Comparison of ENCODE assay signal across 8 cellular contexts in genomic region chr19:38224014-38224862, GRCh38. TPM values are rescaled to one million over a fixed set of nuclear protein-coding genes. Genes with fewer than 3 reads are reported as not detected.
DNase-seq lines count a peak whose midpoint lies in the region; ATAC-seq lines count a peak whose summit lies in the region.

Gene DPF1, minus strand, starts transcription at chr19:38224222. Its CDS starts 80 bp downstream, at chr19:38224142.

- H3K36me3 Mint-ChIP-seq in activated T-cell treated with anti-CD3 and anti-CD28 coated beads, Interleukin-2, amount 50 U/mL, for 24 hours (ENCODE audit: low read depth), result no peaks in the 10 kb centered on the region

- peak within 1 kb of the TSS; percentile 92 for H3K4me2 ChIP-seq in BLaER1

- WGBS in urinary bladder, result 3% methylated on average over 61 of the region's 61 CpGs

- H4K20me1 ChIP-seq in BLaER1, result no peaks in the 10 kb centered on the region

- no peaks in the 10 kb centered on the region for H3K36me3 ChIP-seq in BLaER1
- peaks cover 8% of the 10 kb centered on the region for H3K36me3 ChIP-seq in NT2/D1 (ENCODE audit: insufficient read depth, insufficient read length, low read length)
- H3K36me3 ChIP-seq in neuron (ENCODE audit: insufficient read depth, low read length), result peaks cover 23% of the 10 kb centered on the region
- H3K36me3 ChIP-seq in urinary bladder (ENCODE audit: insufficient read depth), result no peaks in the 10 kb centered on the region

- H3K4me3 Mint-ChIP-seq in activated T-cell treated with anti-CD3 and anti-CD28 coated beads, Interleukin-2, amount 50 U/mL, for 24 hours, result peak within 1 kb of the TSS; percentile 75

- peak within 1 kb of the TSS; percentile 69 for H3K4me3 ChIP-seq in BLaER1
- peak within 1 kb of the TSS; percentile 74 for H3K4me3 ChIP-seq in NT2/D1 (ENCODE audit: insufficient read length, low read depth)
- peak within 1 kb of the TSS; percentile 46 for H3K4me3 ChIP-seq in neuron (ENCODE audit: low read length)
- peak within 1 kb of the TSS; percentile 34 for H3K4me3 ChIP-seq in urinary bladder (ENCODE audit: low read depth, low read length)

- no peaks in the 10 kb centered on the region for H3K9me3 Mint-ChIP-seq in activated T-cell treated with anti-CD3 and anti-CD28 coated beads, Interleukin-2, amount 50 U/mL, for 24 hours

- peaks cover 36% of the 10 kb centered on the region for H3K4me1 ChIP-seq in BLaER1
- H3K4me1 ChIP-seq in NT2/D1 (ENCODE audit: insufficient read depth, insufficient read length), result peaks cover 12% of the 10 kb centered on the region
- H3K4me1 ChIP-seq in neuron (ENCODE audit: insufficient read depth, low read length), result peaks cover 27% of the 10 kb centered on the region
- peaks cover 3% of the 10 kb centered on the region for H3K4me1 ChIP-seq in urinary bladder (ENCODE audit: insufficient read depth)

- DNase-seq in NT2/D1 (ENCODE audit: low read depth, low spot score), result no peak
- DNase-seq in activated T-cell treated with anti-CD3 and anti-CD28 coated beads, Interleukin-2, amount 50 U/mL, for 24 hours, result peak; percentile 74
- DNase-seq in fibroblast of gingiva (ENCODE audit: low read depth), result peak; percentile 56

- H2AFZ ChIP-seq in neuron (ENCODE audit: low read depth, low read length), result no peak within 1 kb of the TSS

- H3K27ac ChIP-seq in BLaER1 (no peak within 1 kb of the TSS), urinary bladder (ENCODE audit: low read depth) (no peak within 1 kb of the TSS)

- H3K4me1 Mint-ChIP-seq in activated T-cell treated with anti-CD3 and anti-CD28 coated beads, Interleukin-2, amount 50 U/mL, for 24 hours (ENCODE audit: low read depth), result peaks cover 28% of the 10 kb centered on the region

- ATAC-seq in GM19023 (IDR thresholded peaks at IDR 0.05; ENCODE audit: unreplicated experiment), result peak; percentile 68
- ATAC-seq in HG03521 (IDR thresholded peaks at IDR 0.05; ENCODE audit: unreplicated experiment), result peak; percentile 71

- H3K9me3 ChIP-seq in BLaER1, result no peaks in the 10 kb centered on the region
- H3K9me3 ChIP-seq in NT2/D1 (ENCODE audit: insufficient read depth, low read length), result no peaks in the 10 kb centered on the region
- no peaks in the 10 kb centered on the region for H3K9me3 ChIP-seq in neuron (ENCODE audit: low read length)

- H3K9ac ChIP-seq in BLaER1, result peak within 1 kb of the TSS; percentile 65
- H3K9ac ChIP-seq in NT2/D1 (ENCODE audit: insufficient read length, low read depth), result peak within 1 kb of the TSS; percentile 67

- H3K27ac Mint-ChIP-seq in activated T-cell treated with anti-CD3 and anti-CD28 coated beads, Interleukin-2, amount 50 U/mL, for 24 hours, result no peak within 1 kb of the TSS

- H3K27me3 ChIP-seq in BLaER1, result peaks cover 22% of the 10 kb centered on the region
- peaks cover 10% of the 10 kb centered on the region for H3K27me3 ChIP-seq in NT2/D1 (ENCODE audit: insufficient read depth, insufficient read length)
- no peaks in the 10 kb centered on the region for H3K27me3 ChIP-seq in neuron (ENCODE audit: insufficient read depth, low read length)

- peaks cover 83% of the 10 kb centered on the region for H3K27me3 Mint-ChIP-seq in activated T-cell treated with anti-CD3 and anti-CD28 coated beads, Interleukin-2, amount 50 U/mL, for 24 hours

RNA-seq across cellular contexts. Expression of gene DPF1, which starts in this region (rescaled TPM):
- total RNA-seq in urinary bladder, result 1.1 TPM
- 0.24 TPM for polyA plus RNA-seq in urinary bladder
